8 cellular contexts compared by ENCODE assay signal in genomic region chr2:60554649-60555065, GRCh38. TPM values are rescaled to one million over a fixed set of nuclear protein-coding genes. Genes with fewer than 3 reads are reported as not detected.
DNase-seq lines count a peak whose midpoint lies in the region; ATAC-seq, FAIRE-seq and TF ChIP-seq lines count a peak whose summit lies in the region.

No MANE protein-coding gene starts in this region.

- H3K4me1 ChIP-seq in CD8-positive, alpha-beta T cell (ENCODE audit: insufficient read depth, low read length): peaks cover 60% of the 10 kb centered on the region
- H3K4me1 ChIP-seq in psoas muscle: peaks cover 23% of the 10 kb centered on the region

- H3K4me3 ChIP-seq in CD8-positive, alpha-beta T cell (ENCODE audit: low read depth, low read length): peak overlapping the region; percentile 77
- H3K4me3 ChIP-seq in psoas muscle: peak overlapping the region; percentile 85

- no peaks in the 10 kb centered on the region for H3K36me3 ChIP-seq in CD8-positive, alpha-beta T cell (ENCODE audit: insufficient read depth, low read length)
- H3K36me3 ChIP-seq in psoas muscle (ENCODE audit: insufficient read depth in 1 of 2, low read depth in 1 of 2): no peaks in the 10 kb centered on the region

- peaks cover 51% of the 10 kb centered on the region for H3K27me3 Mint-ChIP-seq in CD8-positive, alpha-beta T cell (ENCODE audit: low read depth)
- H3K27me3 Mint-ChIP-seq in glutamatergic neuron (ENCODE audit: unreplicated experiment): peaks cover 13% of the 10 kb centered on the region

- no peak for FAIRE-seq in H54 (lab: Jason Lieb, UNC)

- no peaks in the 10 kb centered on the region for H3K9me3 ChIP-seq in CD8-positive, alpha-beta T cell (ENCODE audit: low read length)
- H3K9me3 ChIP-seq in psoas muscle: no peaks in the 10 kb centered on the region

- peaks cover 34% of the 10 kb centered on the region for H3K27me3 ChIP-seq in CD8-positive, alpha-beta T cell (ENCODE audit: insufficient read depth, low read length)
- peaks cover 2 to 85% (median 30%) of the 10 kb centered on the region in 3 donors for H3K27me3 ChIP-seq in psoas muscle (ENCODE audit: insufficient read depth in 3 of 3, low read length in 2 of 3)

- H3K27ac ChIP-seq in CD8-positive, alpha-beta T cell (ENCODE audit: low read depth, low read length): no peak overlapping the region
- no peak overlapping the region for H3K27ac ChIP-seq in psoas muscle

- H3K4me1 Mint-ChIP-seq in CD8-positive, alpha-beta T cell (ENCODE audit: low read depth): peaks cover 48% of the 10 kb centered on the region
- H3K4me1 Mint-ChIP-seq in glutamatergic neuron (ENCODE audit: low read depth, unreplicated experiment): peaks cover 8% of the 10 kb centered on the region

- peaks cover 3% of the 10 kb centered on the region for H3K36me3 Mint-ChIP-seq in CD8-positive, alpha-beta T cell
- H3K36me3 Mint-ChIP-seq in glutamatergic neuron (ENCODE audit: unreplicated experiment): peaks cover 4% of the 10 kb centered on the region

- ATAC-seq in CD8-positive, alpha-beta T cell: no peak
- ATAC-seq in psoas muscle (peak in 1 of 4 donors; percentile 37), HG03196 (IDR thresholded peaks at IDR 0.05; ENCODE audit: unreplicated experiment) (no peak)

- no peak overlapping the region for H3K27ac Mint-ChIP-seq in CD8-positive, alpha-beta T cell
- H3K27ac Mint-ChIP-seq in glutamatergic neuron (ENCODE audit: unreplicated experiment): no peak overlapping the region

- peak overlapping the region; percentile 90 for H3K4me3 Mint-ChIP-seq in CD8-positive, alpha-beta T cell
- H3K4me3 Mint-ChIP-seq in glutamatergic neuron (ENCODE audit: unreplicated experiment): peak overlapping the region; percentile 67

- intact Hi-C loops in CD8-positive, alpha-beta T cell (cut with DNase I, micrococcal nuclease): loop anchor here (1.0 to 10.0 kb wide), 4 partner anchors 15 to 1530 kb away; no protein-coding TSS in a partner anchor
- intact Hi-C loops in psoas muscle (cut with DNase I): loop anchor here in 1 of 2 donors (5.0 kb wide), 2 partner anchors 342 to 1252 kb away; no protein-coding TSS in a partner anchor

- no peak for TF ChIP-seq POLR2A in H54 (IDR thresholded peaks at IDR 0.05; ENCODE audit: low read depth, low read length)

- no peak for DNase-seq in CD8-positive, alpha-beta T cell
- DNase-seq in H54 (ENCODE audit: insufficient read length, low spot score) (peak; percentile 13), SW480 (ENCODE audit: low spot score) (peak; percentile 72), glutamatergic neuron (peak; percentile 38), psoas muscle (no peak), NAMALWA (ENCODE audit: low spot score) (no peak), T1000 (lab: John Stamatoyannopoulos, UW) (no peak)

- 0 to 1% (median 0%) methylated on average over 28 of the region's 28 CpGs for WGBS in psoas muscle, 3 donors

- H3K9me3 Mint-ChIP-seq in CD8-positive, alpha-beta T cell: no peaks in the 10 kb centered on the region
- peaks cover 4% of the 10 kb centered on the region for H3K9me3 Mint-ChIP-seq in glutamatergic neuron (ENCODE audit: unreplicated experiment)

- POLR2A ChIA-PET in CD8-positive, alpha-beta T cell (lab: Charles Lee): no interaction called here

- TF ChIP-seq CTCF in CD8-positive, alpha-beta T cell (IDR thresholded peaks at IDR 0.05): no peak
- TF ChIP-seq CTCF in glutamatergic neuron (IDR thresholded peaks at IDR 0.05; ENCODE audit: partially characterized antibody, unreplicated experiment): no peak
- TF ChIP-seq CTCF in psoas muscle (IDR thresholded peaks at IDR 0.05): no peak

- CTCF ChIA-PET in CD8-positive, alpha-beta T cell (lab: Charles Lee): interaction anchor here (1.3 kb wide), 1 partner anchor 13 kb away, joined by 5 read pairs; no protein-coding TSS in a partner anchor

RNA-seq across cellular contexts. Expression of gene BCL11A, which starts 1.2 kb away (rescaled TPM):
- 1 to 10 TPM; 2.0 to 2.6 TPM for total RNA-seq in CD8-positive, alpha-beta T cell
- total RNA-seq in glutamatergic neuron (ENCODE audit: unreplicated experiment): 29.1 TPM
- under 1 TPM; 0.24 to 0.66 (median 0.55) TPM for total RNA-seq in psoas muscle
- polyA plus RNA-seq in psoas muscle: under 1 TPM in 2 of 3 donors, not detected in 1; 0.01 to 0.05 TPM

Comparison
In these comparisons a context has a peak if more than half of its experiments do, and no peak if none do; other contexts are left out.
1. DNase-seq: peak in H54 (single experiment), SW480 (single experiment) and glutamatergic neuron (single experiment); none in CD8-positive, alpha-beta T cell (0 of 7), psoas muscle (0 of 2), NAMALWA (single experiment) and T1000 (single experiment).